ENCODE assay signal across 8 cellular contexts in genomic region chr17:63699638-63700527, GRCh38. TPM values are rescaled to one million over a fixed set of nuclear protein-coding genes. Genes with fewer than 3 reads are reported as not detected.
DNase-seq lines count a peak whose midpoint lies in the region; ATAC-seq and TF ChIP-seq lines count a peak whose summit lies in the region.

Gene LIMD2, minus strand, starts transcription at chr17:63700125. Its CDS starts 827 bp downstream, at chr17:63699298.

- intact Hi-C loops in activated CD4-positive, alpha-beta T cell treated with anti-CD3 and anti-CD28 coated beads for 36 hours (cut with DNase I, micrococcal nuclease), result loop anchor here (1.0 to 10.0 kb wide), 10 partner anchors 73 to 445 kb away; partner anchors contain the start of genes CCDC47 (in 1 of the 2), CYB561 (in 1 of the 2), DCAF7 (in 1 of the 2) and FTSJ3 (in 1 of the 2)
- intact Hi-C loops in colonic mucosa (cut with DNase I), result loop anchor here (10.0 kb wide), 1 partner anchor 275 kb away; no protein-coding TSS in a partner anchor
- intact Hi-C loops in lower lobe of right lung (cut with DNase I), result no loop called here

- H3K36me3 ChIP-seq in H7 (replicated peaks; ENCODE audit: control insufficient read depth, insufficient read depth, low read length) (peaks cover 5% of the 10 kb centered on the region), colonic mucosa (no peaks in the 10 kb centered on the region), lower lobe of right lung (peaks cover 26% of the 10 kb centered on the region)

- peak within 1 kb of the TSS; percentile 94 for H3K27ac Mint-ChIP-seq in activated CD4-positive, alpha-beta T cell treated with anti-CD3 and anti-CD28 coated beads for 36 hours

- H3K4me3 Mint-ChIP-seq in activated CD4-positive, alpha-beta T cell treated with anti-CD3 and anti-CD28 coated beads for 36 hours, result peak within 1 kb of the TSS; percentile 82

- H3K27ac ChIP-seq in colonic mucosa (peak within 1 kb of the TSS; percentile 78), lower lobe of right lung (peak within 1 kb of the TSS; percentile 84)

- POLR2A ChIA-PET in activated CD4-positive, alpha-beta T cell treated with anti-CD3 and anti-CD28 coated beads for 36 hours (lab: Charles Lee), result interaction anchor here (0.7 kb wide), 1 partner anchor 142 kb away, joined by 3 read pairs; no protein-coding TSS in a partner anchor

- peaks cover 46% of the 10 kb centered on the region for H3K36me3 Mint-ChIP-seq in activated CD4-positive, alpha-beta T cell treated with anti-CD3 and anti-CD28 coated beads for 36 hours (ENCODE audit: low read depth)

- ATAC-seq in activated CD4-positive, alpha-beta T cell treated with anti-CD3 and anti-CD28 coated beads for 36 hours, result peak; percentile 4
- ATAC-seq in lower lobe of right lung (peak; percentile 16 to 31), HG03565 (IDR thresholded peaks at IDR 0.05; ENCODE audit: unreplicated experiment) (no peak)

- H3K9me3 ChIP-seq in colonic mucosa (no peaks in the 10 kb centered on the region), lower lobe of right lung (no peaks in the 10 kb centered on the region)

- peaks cover 65% of the 10 kb centered on the region for H3K4me1 Mint-ChIP-seq in activated CD4-positive, alpha-beta T cell treated with anti-CD3 and anti-CD28 coated beads for 36 hours

- DNase-seq in DMS153 (lab: John Stamatoyannopoulos, UW) (peak; percentile 59), H7 (peak; percentile 97), NCI-H1930 (lab: John Stamatoyannopoulos, UW) (peak; percentile 72 to 82), colonic mucosa (peak; percentile 54), lower lobe of right lung (peak; percentile 77)
- peak; percentile 88 for DNase-seq in activated CD4-positive, alpha-beta T cell treated with anti-CD3 and anti-CD28 coated beads for 36 hours
- peak; percentile 78 for DNase-seq in stimulated activated CD8-positive, alpha-beta memory T cell treated with anti-CD3 and anti-CD28 coated beads, Interleukin-12 subunit alpha, Interleukin-12 subunit beta, amount 100 ng/mL, for 1 hour (ENCODE audit: low read depth)

- CTCF ChIA-PET in activated CD4-positive, alpha-beta T cell treated with anti-CD3 and anti-CD28 coated beads for 36 hours (lab: Charles Lee), result interaction anchor here (2.3 kb wide), 1 partner anchor 10 kb away, joined by 9 read pairs; no protein-coding TSS in a partner anchor

- H3K4me1 ChIP-seq in colonic mucosa (no peaks in the 10 kb centered on the region), lower lobe of right lung (peaks cover 42% of the 10 kb centered on the region)

- H3K9ac ChIP-seq in colonic mucosa (ENCODE audit: low read depth in 2 of 2, low read length in 2 of 2), result peak within 1 kb of the TSS; percentile 58 to 79

- H3K9me3 Mint-ChIP-seq in activated CD4-positive, alpha-beta T cell treated with anti-CD3 and anti-CD28 coated beads for 36 hours (ENCODE audit: low read depth), result no peaks in the 10 kb centered on the region

- H3K27me3 Mint-ChIP-seq in activated CD4-positive, alpha-beta T cell treated with anti-CD3 and anti-CD28 coated beads for 36 hours, result no peaks in the 10 kb centered on the region

- H3K4me3 ChIP-seq in H7 (ENCODE audit: insufficient read depth, low read depth, low read length), result peak within 1 kb of the TSS; percentile 67
- peak within 1 kb of the TSS; percentile 46 for H3K4me3 ChIP-seq in colonic mucosa
- peak within 1 kb of the TSS; percentile 49 for H3K4me3 ChIP-seq in lower lobe of right lung

- H3K27me3 ChIP-seq in H7 (ENCODE audit: control insufficient read depth, insufficient read depth, low read length) (peaks cover 6% of the 10 kb centered on the region; the same call in 1 of the 2 replicates), colonic mucosa (peaks cover 7% of the 10 kb centered on the region), lower lobe of right lung (ENCODE audit: low read depth) (no peaks in the 10 kb centered on the region)

- TF ChIP-seq CTCF in colonic mucosa (IDR thresholded peaks at IDR 0.05), result no peak
- no peak for TF ChIP-seq CTCF in lower lobe of right lung (IDR thresholded peaks at IDR 0.05)

RNA-seq across cellular contexts. Expression of gene LIMD2, which starts in this region (rescaled TPM):
- 116 and 190 TPM in 2 replicates for total RNA-seq in H7 (2014; rRNA removed; shearing (Covaris generic))
- total RNA-seq in activated CD4-positive, alpha-beta T cell treated with anti-CD3 and anti-CD28 coated beads for 36 hours, result 100 to 1,000 TPM; 119 to 127 TPM
- total RNA-seq in colonic mucosa, result 1 to 10 TPM; 3.6 to 5.6 TPM
- 25.9 TPM for total RNA-seq in lower lobe of right lung
